8 cellular contexts compared by ENCODE assay signal in genomic region chr1:226738995-226739695, GRCh38. TPM values are rescaled to one million over a fixed set of nuclear protein-coding genes. Genes with fewer than 3 reads are reported as not detected.
DNase-seq lines count a peak whose midpoint lies in the region; ATAC-seq and TF ChIP-seq lines count a peak whose summit lies in the region.

TSS of gene ITPKB (minus strand) at chr1:226739282. CDS start at chr1:226737458, 1,824 bp downstream.

- 0 to 1% (median 0%) methylated on average over 23 of the region's 23 CpGs for WGBS in ovary, 3 donors

- H3K4me3 ChIP-seq in CD8-positive, alpha-beta T cell (ENCODE audit: low read depth, low read length): peak within 1 kb of the TSS; percentile 99
- H3K4me3 ChIP-seq in ovary: peak within 1 kb of the TSS; percentile 74

- TF ChIP-seq POLR2A in ovary (IDR thresholded peaks at IDR 0.05): peak; percentile 18

- H3K27me3 ChIP-seq in CD8-positive, alpha-beta T cell (ENCODE audit: insufficient read depth, low read length): no peaks in the 10 kb centered on the region
- no peaks in the 10 kb centered on the region for H3K27me3 ChIP-seq in ovary

- peak within 1 kb of the TSS; percentile 94 for H3K27ac Mint-ChIP-seq in CD8-positive, alpha-beta T cell
- peak within 1 kb of the TSS; percentile 97 for H3K27ac Mint-ChIP-seq in activated naive CD8-positive, alpha-beta T cell treated with anti-CD3 and anti-CD28 coated beads for 36 hours

- H3K9me3 ChIP-seq in CD8-positive, alpha-beta T cell (ENCODE audit: low read length): no peaks in the 10 kb centered on the region
- no peaks in the 10 kb centered on the region for H3K9me3 ChIP-seq in ovary

- CTCF ChIA-PET in CD8-positive, alpha-beta T cell (lab: Charles Lee): interaction anchor here (0.6 to 3.1 kb wide), 13 partner anchors 9 to 106 kb away, joined by 3 to 14 read pairs (median 3); no protein-coding TSS in a partner anchor
- CTCF ChIA-PET in HEK293T (lab: Yijun Ruan, JAX): interaction anchor here (1.2 kb wide), 1 partner anchor 13 kb away, joined by 3 read pairs; no protein-coding TSS in a partner anchor

- no peak for TF ChIP-seq EP300 in ovary (IDR thresholded peaks at IDR 0.05)

- peaks cover 29% of the 10 kb centered on the region for H3K4me1 ChIP-seq in CD8-positive, alpha-beta T cell (ENCODE audit: insufficient read depth, low read length)
- H3K4me1 ChIP-seq in ovary (ENCODE audit: insufficient read depth): peaks cover 5% of the 10 kb centered on the region

- intact Hi-C loops in CD8-positive, alpha-beta T cell (cut with DNase I, micrococcal nuclease): loop anchor here (1.0 to 10.0 kb wide), 19 partner anchors 11 to 1346 kb away; partner anchors contain the start of genes ARF1 (in 1 of the 2), COQ8A (in 1 of the 2), H3-3A (in 1 of the 2) and LIN9 (in 1 of the 2)
- intact Hi-C loops in head of caudate nucleus (cut with DNase I): loop anchor here (5.0 kb wide), 3 partner anchors 83 to 198 kb away; no protein-coding TSS in a partner anchor
- intact Hi-C loops in ovary (cut with DNase I): loop anchor here in 2 of 4 donors (5.0 to 10.0 kb wide), 4 partner anchors 82 to 102 kb away; no protein-coding TSS in a partner anchor

- ATAC-seq in CD8-positive, alpha-beta T cell: peak; percentile 64
- ATAC-seq in HG02588 (IDR thresholded peaks at IDR 0.05; ENCODE audit: unreplicated experiment): no peak

- TF ChIP-seq CTCF in CD8-positive, alpha-beta T cell (IDR thresholded peaks at IDR 0.05): no peak
- no peak for TF ChIP-seq CTCF in ovary (IDR thresholded peaks at IDR 0.05)

- peak within 1 kb of the TSS; percentile 98 for H3K27ac ChIP-seq in CD8-positive, alpha-beta T cell (ENCODE audit: low read depth, low read length)
- H3K27ac ChIP-seq in ovary: peak within 1 kb of the TSS; percentile 73 to 75

- peaks cover 36% of the 10 kb centered on the region for H3K4me1 Mint-ChIP-seq in CD8-positive, alpha-beta T cell (ENCODE audit: low read depth)
- peaks cover 31% of the 10 kb centered on the region for H3K4me1 Mint-ChIP-seq in activated naive CD8-positive, alpha-beta T cell treated with anti-CD3 and anti-CD28 coated beads for 36 hours

- no peaks in the 10 kb centered on the region for H3K9me3 Mint-ChIP-seq in CD8-positive, alpha-beta T cell
- H3K9me3 Mint-ChIP-seq in activated naive CD8-positive, alpha-beta T cell treated with anti-CD3 and anti-CD28 coated beads for 36 hours: peaks cover 2% of the 10 kb centered on the region

- no peaks in the 10 kb centered on the region for H3K27me3 Mint-ChIP-seq in CD8-positive, alpha-beta T cell (ENCODE audit: low read depth)
- no peaks in the 10 kb centered on the region for H3K27me3 Mint-ChIP-seq in activated naive CD8-positive, alpha-beta T cell treated with anti-CD3 and anti-CD28 coated beads for 36 hours

- H3K36me3 ChIP-seq in CD8-positive, alpha-beta T cell (ENCODE audit: insufficient read depth, low read length): peaks cover 26% of the 10 kb centered on the region
- no peaks in the 10 kb centered on the region for H3K36me3 ChIP-seq in ovary

- H3K4me3 Mint-ChIP-seq in CD8-positive, alpha-beta T cell: peak within 1 kb of the TSS; percentile 94
- H3K4me3 Mint-ChIP-seq in activated naive CD8-positive, alpha-beta T cell treated with anti-CD3 and anti-CD28 coated beads for 36 hours: peak within 1 kb of the TSS; percentile 95

- H3K36me3 Mint-ChIP-seq in CD8-positive, alpha-beta T cell: peaks cover 41% of the 10 kb centered on the region
- H3K36me3 Mint-ChIP-seq in activated naive CD8-positive, alpha-beta T cell treated with anti-CD3 and anti-CD28 coated beads for 36 hours: peaks cover 28% of the 10 kb centered on the region

- peak; percentile 27 to 86 (median 65) for DNase-seq in CD8-positive, alpha-beta T cell
- DNase-seq in HEK293T (ENCODE audit: extremely low spot score) (peak; percentile 59), SIG-M5 treated with dmso at 0.1 percent for 504 hours (lab: John Stamatoyannopoulos, UW; ENCODE audit: unreplicated experiment) (peak; percentile 96), head of caudate nucleus (peak in 36 of 42 donors; percentile 21 to 79 (median 55)), ovary (peak; percentile 55 to 66 (median 61)), COLO668 (lab: John Stamatoyannopoulos, UW; ENCODE audit: unreplicated experiment) (no peak)
- DNase-seq in activated naive CD8-positive, alpha-beta T cell treated with anti-CD3 and anti-CD28 coated beads for 36 hours: no peak

- POLR2A ChIA-PET in CD8-positive, alpha-beta T cell (lab: Charles Lee): interaction anchor here (0.6 to 4.3 kb wide), 30 partner anchors 9 to 732 kb away, joined by 3 to 13 read pairs (median 4); partner anchors contain the start of gene COQ8A
- POLR2A ChIA-PET in HEK293T (lab: Yijun Ruan, JAX): interaction anchor here (1.1 to 1.3 kb wide), 4 partner anchors 29 to 82 kb away, joined by 3 to 5 read pairs (median 4); no protein-coding TSS in a partner anchor

TF ChIP-seq in HEK293T, 16 proteins besides CTCF, POLR2A, EP300 and RAD21:
- TF ChIP-seq CTBP1 (IDR thresholded peaks at IDR 0.05; ENCODE audit: borderline replicate concordance) (no peak), ZNF384 (IDR thresholded peaks at IDR 0.05) (peak; percentile 77; the same call in 1 of the 2 replicates), L3MBTL2 (conservative IDR thresholded peaks at IDR 0.05) (peak; percentile 53; the same call in 1 of the 2 replicates), PKNOX1 (IDR thresholded peaks at IDR 0.05) (no peak)

RNA-seq across cellular contexts. Expression of gene ITPKB, which starts in this region (rescaled TPM):
- 100 to 1,000 TPM; 504 to 516 TPM for total RNA-seq in CD8-positive, alpha-beta T cell
- total RNA-seq in activated naive CD8-positive, alpha-beta T cell treated with anti-CD3 and anti-CD28 coated beads for 36 hours: 10 to 100 TPM; 30.7 to 30.8 TPM
- total RNA-seq in ovary: 10 to 100 TPM; 13.6 to 43.2 (median 20.5) TPM
- 10 to 100 TPM; 11.3 to 19.5 TPM for polyA plus RNA-seq in ovary

Comparison
In these comparisons a context has a peak if more than half of its experiments do, and no peak if none do; other contexts are left out.
1. RNA of gene ITPKB (total RNA-seq): 504 to 516 TPM in CD8-positive, alpha-beta T cell; 30.7 to 30.8 TPM in activated naive CD8-positive, alpha-beta T cell treated with anti-CD3 and anti-CD28 coated beads for 36 hours and 13.6 to 43.2 TPM in ovary; every median in the first group is over 10 times any median in the second.
2. DNase-seq: peak in CD8-positive, alpha-beta T cell (7 of 7), HEK293T (single experiment), SIG-M5 treated with dmso at 0.1 percent for 504 hours (single experiment), head of caudate nucleus (36 of 42) and ovary (5 of 5); none in activated naive CD8-positive, alpha-beta T cell treated with anti-CD3 and anti-CD28 coated beads for 36 hours (single experiment) and COLO668 (single experiment).